9 cellular contexts compared by ENCODE assay signal in genomic region chr20:62805711-62806382, GRCh38. TPM values are rescaled to one million over a fixed set of nuclear protein-coding genes. Genes with fewer than 3 reads are reported as not detected.
A peak's percentile ranks its signal among the peaks of the same experiment; 100 is the strongest.
DNase-seq lines count a peak whose midpoint lies in the region; FAIRE-seq and TF ChIP-seq lines count a peak whose summit lies in the region.
"Had no signal": no experiment of that assay in that cellular context is flagged by ENCODE, and none has a peak within 500 bp of the region (broad histone marks: within the 10 kb centered on the region; RNA-seq: fewer than 3 reads in every experiment).

No MANE protein-coding gene starts in this region.

- TF ChIP-seq CTCF in ascending aorta (IDR thresholded peaks at IDR 0.05): no peak
- no peak for TF ChIP-seq CTCF in keratinocyte (optimal IDR thresholded peaks at IDR 0.05 in 1 of 3, IDR thresholded peaks at IDR 0.05 in 1 of 3, conservative IDR thresholded peaks at IDR 0.05 in 1 of 3; ENCODE audit: extremely low read depth in 1 of 3, insufficient read depth in 2 of 3, low read length in 3 of 3)
- no peak for TF ChIP-seq CTCF in suprapubic skin (IDR thresholded peaks at IDR 0.05)

- H3K9ac ChIP-seq in keratinocyte (ENCODE audit: control insufficient read depth, extremely low read depth, insufficient read depth, low read length): peak overlapping the region; percentile 78

- peaks cover 2% of the 10 kb centered on the region for H4K20me1 ChIP-seq in keratinocyte (ENCODE audit: control insufficient read depth, extremely low read depth, insufficient read depth, low read length)

- peaks cover 30% of the 10 kb centered on the region for H3K4me1 Mint-ChIP-seq in activated T-cell treated with anti-CD3 and anti-CD28 coated beads, Interleukin-2, amount 50 U/mL, for 24 hours (ENCODE audit: low read depth)

- H3K36me3 ChIP-seq in ascending aorta (peaks cover 27 to 39% of the 10 kb centered on the region in 2 donors), keratinocyte (ENCODE audit: control insufficient read depth in 2 of 2, extremely low read depth in 1 of 2, insufficient read depth in 2 of 2, low read length in 2 of 2) (peaks cover 18 to 28% of the 10 kb centered on the region in 2 experiments), suprapubic skin (peaks cover 37% of the 10 kb centered on the region)

- H3K27me3 ChIP-seq in ascending aorta (no peaks in the 10 kb centered on the region), keratinocyte (ENCODE audit: control insufficient read depth, extremely low read depth, insufficient read depth, low read length) (no peaks in the 10 kb centered on the region), suprapubic skin (no peaks in the 10 kb centered on the region)

- intact Hi-C loops in ascending aorta (cut with DNase I): loop anchor here (5.0 kb wide), 1 partner anchor 154 kb away; no protein-coding TSS in a partner anchor

- H3K9me3 Mint-ChIP-seq in activated T-cell treated with anti-CD3 and anti-CD28 coated beads, Interleukin-2, amount 50 U/mL, for 24 hours: no peaks in the 10 kb centered on the region

- H3K27ac Mint-ChIP-seq in activated T-cell treated with anti-CD3 and anti-CD28 coated beads, Interleukin-2, amount 50 U/mL, for 24 hours: peak overlapping the region; percentile 81

- H2AFZ ChIP-seq in keratinocyte (ENCODE audit: control insufficient read depth, low read length): no peak overlapping the region

- dilution Hi-C loops in keratinocyte (cut with MboI; ENCODE audit: extremely low pct_ligation_motif_present, low sequenced_read_pairs): no loop called here

- TF ChIP-seq EP300 in suprapubic skin (IDR thresholded peaks at IDR 0.05): no peak

- H3K4me3 ChIP-seq in ascending aorta (peak overlapping the region; percentile 98), keratinocyte (ENCODE audit: control insufficient read depth in 2 of 3, extremely low read depth in 1 of 3, insufficient read depth in 2 of 3, low read depth in 1 of 3, low read length in 3 of 3) (peak overlapping the region; percentile 69 to 87 (median 73)), suprapubic skin (peak overlapping the region; percentile 100)

- peak overlapping the region; percentile 79 to 86 for H3K27ac ChIP-seq in ascending aorta
- peak overlapping the region; percentile 31 for H3K27ac ChIP-seq in keratinocyte (ENCODE audit: control insufficient read depth, insufficient read depth, low read length)
- H3K27ac ChIP-seq in suprapubic skin: peak overlapping the region; percentile 88

- WGBS in suprapubic skin: 30% methylated on average over 23 of the region's 25 CpGs

- no peaks in the 10 kb centered on the region for H3K27me3 Mint-ChIP-seq in activated T-cell treated with anti-CD3 and anti-CD28 coated beads, Interleukin-2, amount 50 U/mL, for 24 hours

- no peaks in the 10 kb centered on the region for H3K9me1 ChIP-seq in keratinocyte (ENCODE audit: control insufficient read depth, extremely low read depth, insufficient read depth, low read length)

- no peak for FAIRE-seq in keratinocyte (lab: Jason Lieb, UNC)
- FAIRE-seq: G401.6 had no signal

- H3K4me2 ChIP-seq in keratinocyte (ENCODE audit: control insufficient read depth, extremely low read depth, insufficient read depth, low read depth, low read length): peak overlapping the region; percentile 86

- H3K4me3 Mint-ChIP-seq in activated T-cell treated with anti-CD3 and anti-CD28 coated beads, Interleukin-2, amount 50 U/mL, for 24 hours: peak overlapping the region; percentile 86

- H3K9me3 ChIP-seq in ascending aorta (no peaks in the 10 kb centered on the region), keratinocyte (ENCODE audit: control insufficient read depth, low read depth, low read length) (no peaks in the 10 kb centered on the region), suprapubic skin (no peaks in the 10 kb centered on the region)

- H3K4me1 ChIP-seq in ascending aorta (peaks cover 16 to 37% of the 10 kb centered on the region in 2 donors), keratinocyte (ENCODE audit: control insufficient read depth, extremely low read depth, insufficient read depth, low read length) (peaks cover 12% of the 10 kb centered on the region), suprapubic skin (peaks cover 42% of the 10 kb centered on the region)

- TF ChIP-seq POLR2A in suprapubic skin (IDR thresholded peaks at IDR 0.05): no peak

- H3K79me2 ChIP-seq in keratinocyte (ENCODE audit: control insufficient read depth, insufficient read depth, low read length): peaks cover 29% of the 10 kb centered on the region

- peaks cover 61% of the 10 kb centered on the region for H3K36me3 Mint-ChIP-seq in activated T-cell treated with anti-CD3 and anti-CD28 coated beads, Interleukin-2, amount 50 U/mL, for 24 hours (ENCODE audit: low read depth)

- DNase-seq in activated T-cell treated with anti-CD3 and anti-CD28 coated beads, Interleukin-2, amount 50 U/mL, for 24 hours: no peak
- DNase-seq in activated T-cell treated with anti-CD3 and anti-CD28 coated beads for 4 hours (no peak), ascending aorta (ENCODE audit: low spot score in 2 of 2) (peak in 1 of 2 donors; percentile 79), keratinocyte (ENCODE audit: low read depth, low spot score) (no peak), suprapubic skin (ENCODE audit: low spot score in 2 of 2) (no peak), cortex of kidney (lab: John Stamatoyannopoulos, UW) (no peak), mesenteric fat pad (ENCODE audit: low spot score) (no peak), NCI-H128 (lab: John Stamatoyannopoulos, UW; ENCODE audit: unreplicated experiment) (no peak)

RNA-seq across cellular contexts. Expression of gene OGFR, which starts 1.2 kb away (rescaled TPM):
- 77.4 TPM for total RNA-seq in ascending aorta
- polyA plus RNA-seq in keratinocyte: 29.8 to 39.8 TPM (median 31.5 TPM) in 3 replicates
- polyA plus RNA-seq in keratinocyte (2011; ENCODE audit: low read depth): 12.8 TPM
- 17.3 and 32.5 TPM in 2 replicates for polyA plus RNA-seq in keratinocyte (2011; cell fraction: cytosol; rRNA removed)
- polyA plus RNA-seq in keratinocyte (2011; cell fraction: nucleus; rRNA removed): 43.7 and 47.3 TPM in 2 replicates
- 10.9 and 37.3 TPM in 2 replicates for polyA plus RNA-seq in keratinocyte (2012; ENCODE audit: low replicate concordance)
- polyA minus RNA-seq in keratinocyte: 17.8 to 29.0 TPM (median 26.5 TPM) in 3 replicates
- polyA minus RNA-seq in keratinocyte (2011; cell fraction: cytosol; rRNA and poly(A)+ RNA removed): 44.1 TPM
- 20.3 and 22.1 TPM in 2 replicates for polyA minus RNA-seq in keratinocyte (2011; cell fraction: nucleus; rRNA and poly(A)+ RNA removed)
- 10 to 100 TPM; 32.1 to 54.1 (median 42.5) TPM for total RNA-seq in suprapubic skin
- 47.3 TPM for total RNA-seq in mesenteric fat pad

RNA-seq across cellular contexts. Expression of gene MRGBP, which starts 9.6 kb away (rescaled TPM):
- total RNA-seq in ascending aorta: 5.7 TPM
- polyA plus RNA-seq in keratinocyte: 12.3 to 15.6 TPM (median 15.0 TPM) in 3 replicates
- 5.1 TPM for polyA plus RNA-seq in keratinocyte (2011; ENCODE audit: low read depth)
- 10.0 and 15.3 TPM in 2 replicates for polyA plus RNA-seq in keratinocyte (2011; cell fraction: cytosol; rRNA removed)
- polyA plus RNA-seq in keratinocyte (2011; cell fraction: nucleus; rRNA removed): 12.3 and 13.1 TPM in 2 replicates
- 9.0 and 16.4 TPM in 2 replicates for polyA plus RNA-seq in keratinocyte (2012; ENCODE audit: low replicate concordance)
- polyA minus RNA-seq in keratinocyte: 8.1 to 12.9 TPM (median 8.4 TPM) in 3 replicates
- polyA minus RNA-seq in keratinocyte (2011; cell fraction: cytosol; rRNA and poly(A)+ RNA removed): 12.9 TPM
- 3.9 TPM in 2 replicates for polyA minus RNA-seq in keratinocyte (2011; cell fraction: nucleus; rRNA and poly(A)+ RNA removed)
- 10 to 100 TPM in 3 of 4 donors, 1 to 10 TPM in 1; 10.0 to 13.3 (median 11.7) TPM for total RNA-seq in suprapubic skin
- total RNA-seq in mesenteric fat pad: 7.2 TPM

RNA-seq across cellular contexts. Expression of gene COL9A3, which starts 11.0 kb away (rescaled TPM):
- total RNA-seq in ascending aorta: 13.8 TPM
- polyA plus RNA-seq in keratinocyte: 2.7 to 4.8 TPM (median 3.6 TPM) in 3 replicates
- 0.36 TPM for polyA plus RNA-seq in keratinocyte (2011; ENCODE audit: low read depth)
- 1.7 and 3.6 TPM in 2 replicates for polyA plus RNA-seq in keratinocyte (2011; cell fraction: cytosol; rRNA removed)
- 2.0 and 2.6 TPM in 2 replicates for polyA plus RNA-seq in keratinocyte (2011; cell fraction: nucleus; rRNA removed)
- polyA plus RNA-seq in keratinocyte (2012; ENCODE audit: low replicate concordance): 1.5 and 7.3 TPM in 2 replicates
- 0.23 to 0.61 TPM in 2 of 3 replicates, not detected in the other for polyA minus RNA-seq in keratinocyte
- 5.4 TPM for polyA minus RNA-seq in keratinocyte (2011; cell fraction: cytosol; rRNA and poly(A)+ RNA removed)
- 0.47 and 0.84 TPM in 2 replicates for polyA minus RNA-seq in keratinocyte (2011; cell fraction: nucleus; rRNA and poly(A)+ RNA removed)
- 10 to 100 TPM in 1 of 4 donors, 1 to 10 TPM in 3; 6.1 to 11.3 (median 8.1) TPM for total RNA-seq in suprapubic skin
- total RNA-seq in mesenteric fat pad: 0.42 TPM

RNA-seq across cellular contexts. Expression of gene TCFL5, which starts 55.8 kb away (rescaled TPM):
- total RNA-seq in ascending aorta (1.1 TPM), suprapubic skin (10 to 100 TPM in 2 of 4 donors, 1 to 10 TPM in 2; 9.0 to 20.3 (median 12.7) TPM), mesenteric fat pad (10.1 TPM)
- 9.9 to 14.6 TPM (median 14.5 TPM) in 3 replicates for polyA plus RNA-seq in keratinocyte
- 17.4 TPM for polyA plus RNA-seq in keratinocyte (2011; ENCODE audit: low read depth)
- polyA plus RNA-seq in keratinocyte (2011; cell fraction: cytosol; rRNA removed): 10.9 and 13.6 TPM in 2 replicates
- 10.4 and 11.7 TPM in 2 replicates for polyA plus RNA-seq in keratinocyte (2011; cell fraction: nucleus; rRNA removed)
- polyA plus RNA-seq in keratinocyte (2012; ENCODE audit: low replicate concordance): 9.6 and 10.0 TPM in 2 replicates
- 1.1 to 6.7 TPM (median 5.7 TPM) in 3 replicates for polyA minus RNA-seq in keratinocyte
- polyA minus RNA-seq in keratinocyte (2011; cell fraction: cytosol; rRNA and poly(A)+ RNA removed): 18.0 TPM
- polyA minus RNA-seq in keratinocyte (2011; cell fraction: nucleus; rRNA and poly(A)+ RNA removed): 2.8 and 4.6 TPM in 2 replicates

Comparison
In these comparisons a context has a peak if more than half of its experiments do, and no peak if none do; other contexts are left out.
1. H3K27ac ChIP-seq: peak in every context shown above with its lines; median percentile 88 in suprapubic skin; 82 in ascending aorta; 31 in keratinocyte.